11 cellular contexts compared by ENCODE assay signal in the genomic region with DNA sequence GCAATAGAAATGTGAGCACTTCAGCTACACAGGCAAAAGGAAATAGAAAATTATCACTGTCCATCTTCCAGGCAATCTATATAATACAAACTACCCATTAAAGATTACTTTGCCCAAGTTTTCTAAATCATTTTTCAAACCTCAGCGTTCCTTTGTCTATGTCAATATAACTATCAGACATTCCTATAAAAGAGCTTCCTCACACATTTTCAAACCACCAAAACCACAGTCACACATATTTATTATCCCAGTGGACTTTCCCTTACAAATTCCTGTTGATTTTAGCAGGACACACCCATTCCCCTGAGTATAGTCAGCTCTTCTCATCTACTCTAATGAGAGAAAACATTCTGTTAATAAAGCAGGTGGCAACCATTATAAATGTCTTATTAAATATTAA.
DNase-seq lines count a peak whose midpoint lies in the region; ATAC-seq and TF ChIP-seq lines count a peak whose summit lies in the region.
"Had no signal": no experiment of that assay in that cellular context is flagged by ENCODE, and none has a peak within 500 bp of the region (broad histone marks: within the 10 kb centered on the region; RNA-seq: fewer than 3 reads in every experiment).

No MANE protein-coding gene starts in this region.

- peaks cover 10% of the 10 kb centered on the region for H3K27me3 Mint-ChIP-seq in osteocyte (ENCODE audit: unreplicated experiment)
- H3K27me3 Mint-ChIP-seq in stimulated activated naive CD8-positive, alpha-beta T cell treated with anti-CD3 and anti-CD28 coated beads, Interleukin-15, amount 100 ng/mL, for 72 hours: no peaks in the 10 kb centered on the region

- DNase-seq in Caki2 (ENCODE audit: low read depth) (peak; percentile 27), NCI-H526 (lab: John Stamatoyannopoulos, UW) (peak; percentile 6 to 16), choroid plexus epithelial cell (ENCODE audit: low read depth) (peak; percentile 4), osteocyte (ENCODE audit: extremely low spot score, unreplicated experiment) (no peak), NCI-H146 (lab: John Stamatoyannopoulos, UW) (no peak)
- DNase-seq in stimulated activated CD4-positive, alpha-beta T cell treated with anti-CD3 and anti-CD28 coated beads, Interleukin-2, amount 100 ng/mL, for 48 hours: no peak
- no peak for DNase-seq in stimulated activated naive CD8-positive, alpha-beta T cell treated with anti-CD3 and anti-CD28 coated beads, Interleukin-15, amount 100 ng/mL, for 72 hours
- DNase-seq: HFFc6, KBM-7, NCI-H1436 treated with DMSO at 0.1 percent for 48 hours had no signal

- in situ Hi-C loops in Caki2 (cut with HindIII; ENCODE audit: low pct_unique_long_range_greater_than_20kb, low sequenced_read_pairs): no loop called here

- ATAC-seq in stimulated activated naive CD8-positive, alpha-beta T cell treated with anti-CD3 and anti-CD28 coated beads, Interleukin-15, amount 100 ng/mL, for 72 hours: no peak
- ATAC-seq: Panc1 had no signal

- no peaks in the 10 kb centered on the region for H3K9me3 Mint-ChIP-seq in osteocyte (ENCODE audit: unreplicated experiment)
- H3K9me3 Mint-ChIP-seq in stimulated activated naive CD8-positive, alpha-beta T cell treated with anti-CD3 and anti-CD28 coated beads, Interleukin-15, amount 100 ng/mL, for 72 hours: no peaks in the 10 kb centered on the region
- H3K9me3 Mint-ChIP-seq: HFFc6 had no signal

- TF ChIP-seq CTCF in choroid plexus epithelial cell (conservative IDR thresholded peaks at IDR 0.05; ENCODE audit: low read depth, low read length): no peak
- no peak for TF ChIP-seq CTCF in osteocyte (IDR thresholded peaks at IDR 0.05)

- H3K4me3 Mint-ChIP-seq in osteocyte (ENCODE audit: unreplicated experiment): no peak overlapping the region
- H3K4me3 Mint-ChIP-seq in stimulated activated naive CD8-positive, alpha-beta T cell treated with anti-CD3 and anti-CD28 coated beads, Interleukin-15, amount 100 ng/mL, for 72 hours: no peak overlapping the region
- H3K4me3 Mint-ChIP-seq: HFFc6 had no signal

- peak overlapping the region; percentile 58 for H3K27ac Mint-ChIP-seq in osteocyte (ENCODE audit: unreplicated experiment)
- H3K27ac Mint-ChIP-seq in stimulated activated naive CD8-positive, alpha-beta T cell treated with anti-CD3 and anti-CD28 coated beads, Interleukin-15, amount 100 ng/mL, for 72 hours: no peak overlapping the region
- H3K27ac Mint-ChIP-seq: HFFc6 had no signal

- H3K36me3 Mint-ChIP-seq in osteocyte (ENCODE audit: unreplicated experiment): no peaks in the 10 kb centered on the region

- no peak overlapping the region for H3K4me3 ChIP-seq in choroid plexus epithelial cell (ENCODE audit: low read depth, low read length)

- peaks cover 40% of the 10 kb centered on the region for H3K4me1 Mint-ChIP-seq in osteocyte (ENCODE audit: unreplicated experiment)
- H3K4me1 Mint-ChIP-seq in stimulated activated naive CD8-positive, alpha-beta T cell treated with anti-CD3 and anti-CD28 coated beads, Interleukin-15, amount 100 ng/mL, for 72 hours: no peaks in the 10 kb centered on the region

Comparison
In these comparisons a context has a peak if more than half of its experiments do, and no peak if none do; other contexts are left out.
1. DNase-seq: peak in Caki2 (single experiment), NCI-H526 (2 of 2) and choroid plexus epithelial cell (single experiment); none in osteocyte (single experiment), stimulated activated CD4-positive, alpha-beta T cell treated with anti-CD3 and anti-CD28 coated beads, Interleukin-2, amount 100 ng/mL, for 48 hours (0 of 2), NCI-H146 (single experiment) and stimulated activated naive CD8-positive, alpha-beta T cell treated with anti-CD3 and anti-CD28 coated beads, Interleukin-15, amount 100 ng/mL, for 72 hours (0 of 2).